In genomic region chr2:126658316-126658909, GRCh38 we compare ENCODE assay signal across 1 cellular context.
TF ChIP-seq lines count a peak whose summit lies in the region.

No MANE protein-coding gene starts in this region.

TF ChIP-seq in IMR-90, 13 proteins besides CTCF, POLR2A, EP300 and RAD21:
- no peak; the same call in 1 of the 2 replicates for TF ChIP-seq CHD1 (IDR thresholded peaks at IDR 0.05; ENCODE audit: low read depth, low read length)
- no peak for TF ChIP-seq RCOR1 (IDR thresholded peaks at IDR 0.05; ENCODE audit: insufficient replicate concordance, low read length)
TF ChIP-seq in IMR-90: peak in this region for 0.
